8 cellular contexts compared by ENCODE assay signal in genomic region chr1:244046907-244047738, GRCh38.
DNase-seq lines count a peak whose midpoint lies in the region; ATAC-seq lines count a peak whose summit lies in the region.

No MANE protein-coding gene starts in this region.

- H3K4me1 Mint-ChIP-seq in stimulated activated effector memory CD8-positive, alpha-beta T cell treated with anti-CD3 and anti-CD28 coated beads, Interleukin-12 subunit alpha, Interleukin-12 subunit beta, amount 100 ng/mL, for 72 hours: peaks cover 30% of the 10 kb centered on the region

- H3K36me3 ChIP-seq in KOPT-K1 (ENCODE audit: insufficient read depth, low read length) (no peaks in the 10 kb centered on the region), adipocyte (ENCODE audit: control insufficient read depth, insufficient read depth, low read length, severe bottlenecking) (no peaks in the 10 kb centered on the region)

- peak overlapping the region; percentile 99 for H3K4me3 ChIP-seq in adipocyte (ENCODE audit: low read length)

- peaks cover 25% of the 10 kb centered on the region for H3K4me1 ChIP-seq in adipocyte (ENCODE audit: control insufficient read depth, insufficient read depth, low read length)

- H3K9me3 ChIP-seq in KOPT-K1 (ENCODE audit: insufficient read depth, low read length, poor library complexity, severe bottlenecking): no peaks in the 10 kb centered on the region
- no peaks in the 10 kb centered on the region for H3K9me3 ChIP-seq in adipocyte (ENCODE audit: control insufficient read depth, low read length)

- H3K4me3 Mint-ChIP-seq in stimulated activated effector memory CD8-positive, alpha-beta T cell treated with anti-CD3 and anti-CD28 coated beads, Interleukin-12 subunit alpha, Interleukin-12 subunit beta, amount 100 ng/mL, for 72 hours: peak overlapping the region; percentile 87

- peak overlapping the region; percentile 86 for H3K27ac Mint-ChIP-seq in stimulated activated effector memory CD8-positive, alpha-beta T cell treated with anti-CD3 and anti-CD28 coated beads, Interleukin-12 subunit alpha, Interleukin-12 subunit beta, amount 100 ng/mL, for 72 hours

- H3K27me3 ChIP-seq in adipocyte (replicated peaks; ENCODE audit: control insufficient read depth, insufficient read depth, low read length): no peaks in the 10 kb centered on the region

- peak overlapping the region; percentile 94 for H3K27ac ChIP-seq in KOPT-K1 (ENCODE audit: low read depth, low read length, poor library complexity, severe bottlenecking)

- H3K9ac ChIP-seq in adipocyte (ENCODE audit: low read length): peak overlapping the region; percentile 96

- ATAC-seq in stimulated activated effector memory CD8-positive, alpha-beta T cell treated with anti-CD3 and anti-CD28 coated beads, Interleukin-12 subunit alpha, Interleukin-12 subunit beta, amount 100 ng/mL, for 72 hours: no peak
- no peak for ATAC-seq in GM19467 (IDR thresholded peaks at IDR 0.05; ENCODE audit: unreplicated experiment)

- H3K36me3 Mint-ChIP-seq in stimulated activated effector memory CD8-positive, alpha-beta T cell treated with anti-CD3 and anti-CD28 coated beads, Interleukin-12 subunit alpha, Interleukin-12 subunit beta, amount 100 ng/mL, for 72 hours: no peaks in the 10 kb centered on the region

- DNase-seq in DMS53 (lab: John Stamatoyannopoulos, UW) (peak; percentile 50), adipocyte (ENCODE audit: low read depth) (peak; percentile 48), inferior parietal cortex (ENCODE audit: extremely low spot score) (peak; percentile 80), NCI-H128 (lab: John Stamatoyannopoulos, UW; ENCODE audit: unreplicated experiment) (no peak)
- no peak for DNase-seq in stimulated activated effector memory CD8-positive, alpha-beta T cell treated with anti-CD3 and anti-CD28 coated beads, Interleukin-12 subunit alpha, Interleukin-12 subunit beta, amount 100 ng/mL, for 72 hours (ENCODE audit: low spot score in 2 of 2)
- DNase-seq in stimulated activated CD4-positive, alpha-beta T cell treated with anti-CD3 and anti-CD28 coated beads, Interleukin-4, amount 100 ng/mL, for 1 hour: no peak

- H3K9me3 Mint-ChIP-seq in stimulated activated effector memory CD8-positive, alpha-beta T cell treated with anti-CD3 and anti-CD28 coated beads, Interleukin-12 subunit alpha, Interleukin-12 subunit beta, amount 100 ng/mL, for 72 hours: no peaks in the 10 kb centered on the region

Comparison
In these comparisons a context has a peak if more than half of its experiments do, and no peak if none do; other contexts are left out.
1. DNase-seq: peak in DMS53 (single experiment), adipocyte (single experiment) and inferior parietal cortex (single experiment); none in stimulated activated effector memory CD8-positive, alpha-beta T cell treated with anti-CD3 and anti-CD28 coated beads, Interleukin-12 subunit alpha, Interleukin-12 subunit beta, amount 100 ng/mL, for 72 hours (0 of 2), NCI-H128 (single experiment) and stimulated activated CD4-positive, alpha-beta T cell treated with anti-CD3 and anti-CD28 coated beads, Interleukin-4, amount 100 ng/mL, for 1 hour (single experiment).